9 cellular contexts compared by ENCODE assay signal in genomic region chr19:33176670-33177416, GRCh38. TPM values are rescaled to one million over a fixed set of nuclear protein-coding genes. Genes with fewer than 3 reads are reported as not detected.
DNase-seq lines count a peak whose midpoint lies in the region; ATAC-seq and TF ChIP-seq lines count a peak whose summit lies in the region.
"Had no signal": no experiment of that assay in that cellular context is flagged by ENCODE, and none has a peak within 500 bp of the region (broad histone marks: within the 10 kb centered on the region; RNA-seq: fewer than 3 reads in every experiment).

No MANE protein-coding gene starts in this region.

- peak in 2 of 3 donors; percentile 56 to 73 for TF ChIP-seq POLR2A in spleen (IDR thresholded peaks at IDR 0.05)

- POLR2A ChIA-PET in AG04450 (lab: Yijun Ruan, JAX) = interaction anchor here (0.6 to 1.5 kb wide), 13 partner anchors 11 to 1501 kb away, joined by 3 to 12 read pairs (median 3); partner anchors contain the start of genes KCTD15 and ZNF302

- ATAC-seq in GM18870 (IDR thresholded peaks at IDR 0.05; ENCODE audit: unreplicated experiment) = peak; percentile 86
- peak; percentile 82 for ATAC-seq in HG03135 (IDR thresholded peaks at IDR 0.05; ENCODE audit: unreplicated experiment)

- CTCF ChIA-PET in AG04450 (lab: Charles Lee) = interaction anchor here (0.8 to 4.3 kb wide), 12 partner anchors 8 to 594 kb away, joined by 3 to 29 read pairs (median 4); no protein-coding TSS in a partner anchor

- H3K9me3 ChIP-seq in AG04450 (ENCODE audit: control insufficient read depth, insufficient read depth, low read length) = no peaks in the 10 kb centered on the region
- H3K9me3 ChIP-seq in spleen = no peaks in the 10 kb centered on the region

- TF ChIP-seq CTCF in AG04450 (IDR thresholded peaks at IDR 0.05; ENCODE audit: low read depth, low read length) (peak; percentile 25; the same call in 1 of the 2 replicates), WI38 (IDR thresholded peaks at IDR 0.05; ENCODE audit: low read depth, low read length) (peak; percentile 20), spleen (IDR thresholded peaks at IDR 0.05 in 8 of 11, conservative IDR thresholded peaks at IDR 0.05 in 3 of 11) (peak in 3 of 11 experiments; percentile 5 to 40 (median 26))

- peaks cover 12 to 57% (median 39%) of the 10 kb centered on the region in 6 donors for H3K4me1 ChIP-seq in spleen

- WGBS in spleen, 5 donors = 0% methylated on average over 43 to 65 of the region's 65 CpGs

- no peaks in the 10 kb centered on the region for H3K36me3 ChIP-seq in spleen

- intact Hi-C loops in spleen (cut with DNase I; ENCODE audit: low total_unique reads) = no loop called here

- H3K27ac ChIP-seq in AG04450 (ENCODE audit: low read depth, low read length) (peak overlapping the region; percentile 68), caudate nucleus (ENCODE audit: low read depth, low read length) (peak overlapping the region; percentile 88), spleen (peak overlapping the region; percentile 91 to 98 (median 96))

- peak overlapping the region; percentile 82 for H3K4me3 ChIP-seq in AG04450 (ENCODE audit: low read depth, low read length)
- H3K4me3 ChIP-seq in WI38 (ENCODE audit: low read depth, low read length) = peak overlapping the region; percentile 72
- peak overlapping the region; percentile 66 to 97 (median 82) for H3K4me3 ChIP-seq in spleen

- DNase-seq in AG04450 (ENCODE audit: low read depth, low spot score) (peak; percentile 98), NCI-H2196 treated with DMSO at 0.1 percent for 48 hours (lab: John Stamatoyannopoulos, UW; ENCODE audit: unreplicated experiment) (peak; percentile 98), caudate nucleus (lab: John Stamatoyannopoulos, UW) (peak in 60 of 61 donors; percentile 64 to 100 (median 95)), inferior parietal cortex (ENCODE audit: extremely low spot score) (peak; percentile 98), spleen (peak; percentile 98)

- peaks cover 3% of the 10 kb centered on the region for H3K27me3 ChIP-seq in AG04450 (ENCODE audit: control insufficient read depth, insufficient read depth, low read length)
- no peaks in the 10 kb centered on the region for H3K27me3 ChIP-seq in spleen (replicated peaks in 1 of 7)

RNA-seq across cellular contexts. Expression of gene LRP3, which starts 17.3 kb away (rescaled TPM):
- polyA plus RNA-seq in AG04450 (2011; rRNA removed) (9.5 and 15.8 TPM in 2 replicates), spleen (1 to 10 TPM; 1.4 to 6.4 (median 2.5) TPM)
- 3.9 and 4.3 TPM in 2 replicates for polyA minus RNA-seq in AG04450 (2011; rRNA and poly(A)+ RNA removed)
- total RNA-seq in spleen = 10 to 100 TPM in 3 of 7 donors, 1 to 10 TPM in 4; 7.9 to 12.8 (median 9.8) TPM

RNA-seq across cellular contexts. Expression of gene WDR88, which starts 44.9 kb away (rescaled TPM):
- polyA plus RNA-seq in AG04450 (2011; rRNA removed) = not detected in 2 replicates
- polyA minus RNA-seq in AG04450 (2011; rRNA and poly(A)+ RNA removed) = not detected in 2 replicates
- total RNA-seq in spleen = not detected
- under 1 TPM in 1 of 3 donors, not detected in 2; 0.07 TPM for polyA plus RNA-seq in spleen
- total RNA-seq: T-helper 1 cell treated with Interleukin-12 subunit alpha and Interleukin-12 subunit beta and Interleukin-4 antibody, amounts not matched to agents 30 ng/mL and 1 ng/mL, for 36 hours had no signal

RNA-seq across cellular contexts. Expression of gene SLC7A10, which starts 48.8 kb away (rescaled TPM):
- not detected in 2 replicates for polyA plus RNA-seq in AG04450 (2011; rRNA removed)
- not detected in 2 replicates for polyA minus RNA-seq in AG04450 (2011; rRNA and poly(A)+ RNA removed)
- total RNA-seq in spleen = under 1 TPM in 2 of 7 donors, not detected in 5; 0.32 to 0.37 TPM
- under 1 TPM in 2 of 3 donors, not detected in 1; 0.06 to 0.07 TPM for polyA plus RNA-seq in spleen
- total RNA-seq: T-helper 1 cell treated with Interleukin-12 subunit alpha and Interleukin-12 subunit beta and Interleukin-4 antibody, amounts not matched to agents 30 ng/mL and 1 ng/mL, for 36 hours had no signal

Comparison
In these comparisons a context has a peak if more than half of its experiments do, and no peak if none do; other contexts are left out.
1. Peak in every context shown above with its lines: DNase-seq, ATAC-seq, H3K4me3 ChIP-seq and H3K27ac ChIP-seq.